26 cellular contexts compared by ENCODE assay signal in genomic region chr9:130478152-130478551, GRCh38. TPM values are rescaled to one million over a fixed set of nuclear protein-coding genes. Genes with fewer than 3 reads are reported as not detected.
A peak's percentile ranks its signal among the peaks of the same experiment; 100 is the strongest.
DNase-seq lines count a peak whose midpoint lies in the region; ATAC-seq and TF ChIP-seq lines count a peak whose summit lies in the region.
"Had no signal": no experiment of that assay in that cellular context is flagged by ENCODE, and none has a peak within 500 bp of the region (broad histone marks: within the 10 kb centered on the region; RNA-seq: fewer than 3 reads in every experiment).

No MANE protein-coding gene starts in this region.

- peak; percentile 50 for DNase-seq in D341Med (ENCODE audit: low spot score)
- no peak for DNase-seq in RWPE1 (ENCODE audit: low spot score)
- DNase-seq in WERI-Rb-1, result no peak
- DNase-seq in neural progenitor cell (ENCODE audit: low spot score), result no peak
- DNase-seq in GM20000 (ENCODE audit: low spot score), result no peak
- DNase-seq in NCI-H526 (lab: John Stamatoyannopoulos, UW), result no peak
- DNase-seq in effector memory CD4-positive, alpha-beta T cell, result no peak
- DNase-seq: 8988T; ACHN; BE2C; C1 segment of cervical spinal cord; Caco-2; Calu3; CD4-positive, alpha-beta memory T cell; CD4-positive, CD25-positive, alpha-beta regulatory T cell; DMS 273 treated with DMSO at 0.1 percent for 48 hours; DMS153; DMS53; DMS79; DND-41; EL; GDM1 had no signal

- H3K4me1 Mint-ChIP-seq in neural progenitor cell, result peaks cover 74% of the 10 kb centered on the region
- H3K4me1 Mint-ChIP-seq: CD14-positive monocyte; CD4-positive, alpha-beta memory T cell had no signal

- H3K9me3 Mint-ChIP-seq in neural progenitor cell, result no peaks in the 10 kb centered on the region
- H3K9me3 Mint-ChIP-seq: CD14-positive monocyte had no signal

- peak overlapping the region; percentile 60 for H3K4me2 ChIP-seq in neural progenitor cell
- H3K4me2 ChIP-seq: BLaER1 had no signal

- no peaks in the 10 kb centered on the region for H3K36me3 Mint-ChIP-seq in neural progenitor cell
- H3K36me3 Mint-ChIP-seq: CD14-positive monocyte; CD4-positive, alpha-beta memory T cell; CD4-positive, CD25-positive, alpha-beta regulatory T cell had no signal

- peaks cover 64% of the 10 kb centered on the region for H3K4me1 ChIP-seq in neural progenitor cell
- H3K4me1 ChIP-seq in effector memory CD4-positive, alpha-beta T cell (ENCODE audit: control insufficient read depth, insufficient read depth, low read length, poor library complexity, severe bottlenecking), result no peaks in the 10 kb centered on the region
- H3K4me1 ChIP-seq: BE2C, BLaER1, Caco-2 had no signal

- H3K79me2 ChIP-seq in neural progenitor cell (ENCODE audit: low read depth), result no peaks in the 10 kb centered on the region

- CTCF ChIA-PET in RWPE1 (lab: Yijun Ruan, JAX), result interaction anchor here (0.6 kb wide), 1 partner anchor 204 kb away, joined by 4 read pairs; no protein-coding TSS in a partner anchor

- no peak overlapping the region for H3K4me3 Mint-ChIP-seq in neural progenitor cell
- H3K4me3 Mint-ChIP-seq: CD14-positive monocyte; CD4-positive, alpha-beta memory T cell; CD4-positive, CD25-positive, alpha-beta regulatory T cell had no signal

- H3K27ac ChIP-seq in RWPE1 (peak overlapping the region; percentile 4; the same call in 1 of the 2 replicates), WERI-Rb-1 (peak overlapping the region; percentile 83), neural progenitor cell (peak overlapping the region; percentile 37)
- H3K27ac ChIP-seq in effector memory CD4-positive, alpha-beta T cell (ENCODE audit: insufficient read depth, low read length, poor library complexity, severe bottlenecking), result no peak overlapping the region
- H3K27ac ChIP-seq: BLaER1 had no signal

- H3K4me3 ChIP-seq in WERI-Rb-1 (ENCODE audit: low read depth, low read length) (no peak overlapping the region), neural progenitor cell (no peak overlapping the region)
- H3K4me3 ChIP-seq in effector memory CD4-positive, alpha-beta T cell (ENCODE audit: insufficient read depth, low read depth, low read length, poor library complexity, severe bottlenecking), result no peak overlapping the region
- H3K4me3 ChIP-seq: BLaER1, GM12878 had no signal

- H3K27me3 ChIP-seq in WERI-Rb-1 (ENCODE audit: insufficient read depth, low read depth, severe bottlenecking) (no peaks in the 10 kb centered on the region), neural progenitor cell (no peaks in the 10 kb centered on the region)
- no peaks in the 10 kb centered on the region for H3K27me3 ChIP-seq in effector memory CD4-positive, alpha-beta T cell (replicated peaks; ENCODE audit: control insufficient read depth, insufficient read depth, low read length, poor library complexity, severe bottlenecking)
- H3K27me3 ChIP-seq: BE2C had no signal

- POLR2A ChIA-PET in RWPE1 (lab: Yijun Ruan, JAX; ENCODE audit: low non-redundant PET), result no interaction called here

- H2AFZ ChIP-seq in neural progenitor cell (replicated peaks), result no peak overlapping the region

- peaks cover 51% of the 10 kb centered on the region for H3F3A ChIP-seq in neural progenitor cell (ENCODE audit: low read depth)

- no peak overlapping the region for H3K9ac ChIP-seq in neural progenitor cell
- H3K9ac ChIP-seq: BLaER1 had no signal

- no peaks in the 10 kb centered on the region for H3K9me3 ChIP-seq in WERI-Rb-1 (ENCODE audit: severe bottlenecking)
- H3K9me3 ChIP-seq in neural progenitor cell (ENCODE audit: low read depth), result no peaks in the 10 kb centered on the region
- no peaks in the 10 kb centered on the region for H3K9me3 ChIP-seq in effector memory CD4-positive, alpha-beta T cell (ENCODE audit: control insufficient read depth, low read length)
- H3K9me3 ChIP-seq: BE2C, BLaER1, Caco-2 had no signal

- H3K36me3 ChIP-seq in WERI-Rb-1 (peaks cover 25% of the 10 kb centered on the region), neural progenitor cell (no peaks in the 10 kb centered on the region)
- H3K36me3 ChIP-seq in effector memory CD4-positive, alpha-beta T cell (ENCODE audit: control insufficient read depth, insufficient read depth, low read length), result no peaks in the 10 kb centered on the region

- H4K20me1 ChIP-seq in neural progenitor cell (ENCODE audit: low read depth), result peaks cover 5% of the 10 kb centered on the region

- H3K27me3 Mint-ChIP-seq in neural progenitor cell (ENCODE audit: insufficient read depth, low read depth), result peaks cover 30% of the 10 kb centered on the region

- no peak for ATAC-seq in HG02678 (IDR thresholded peaks at IDR 0.05; ENCODE audit: unreplicated experiment)
- ATAC-seq: GM12878 had no signal

- TF ChIP-seq CTCF in RWPE1 (conservative IDR thresholded peaks at IDR 0.05; ENCODE audit: low read depth) (no peak), WERI-Rb-1 (IDR thresholded peaks at IDR 0.05; ENCODE audit: low read depth, low read length) (no peak), neural progenitor cell (IDR thresholded peaks at IDR 0.05) (no peak), GM20000 (IDR thresholded peaks at IDR 0.05; ENCODE audit: extremely low read depth, missing control alignments) (no peak)

- no peak overlapping the region for H3K27ac Mint-ChIP-seq in neural progenitor cell
- H3K27ac Mint-ChIP-seq: CD4-positive, alpha-beta memory T cell; CD4-positive, CD25-positive, alpha-beta regulatory T cell had no signal

RNA-seq across cellular contexts. Expression of gene ASS1, which starts 33.4 kb away (rescaled TPM):
- total RNA-seq in neural progenitor cell (ENCODE audit: low replicate concordance), result 22.5 and 28.9 TPM in 2 replicates
- total RNA-seq: CD4-positive, alpha-beta memory T cell; CD4-positive, CD25-positive, alpha-beta regulatory T cell had no signal
